ENCODE assay signal across 8 cellular contexts in the genomic region with DNA sequence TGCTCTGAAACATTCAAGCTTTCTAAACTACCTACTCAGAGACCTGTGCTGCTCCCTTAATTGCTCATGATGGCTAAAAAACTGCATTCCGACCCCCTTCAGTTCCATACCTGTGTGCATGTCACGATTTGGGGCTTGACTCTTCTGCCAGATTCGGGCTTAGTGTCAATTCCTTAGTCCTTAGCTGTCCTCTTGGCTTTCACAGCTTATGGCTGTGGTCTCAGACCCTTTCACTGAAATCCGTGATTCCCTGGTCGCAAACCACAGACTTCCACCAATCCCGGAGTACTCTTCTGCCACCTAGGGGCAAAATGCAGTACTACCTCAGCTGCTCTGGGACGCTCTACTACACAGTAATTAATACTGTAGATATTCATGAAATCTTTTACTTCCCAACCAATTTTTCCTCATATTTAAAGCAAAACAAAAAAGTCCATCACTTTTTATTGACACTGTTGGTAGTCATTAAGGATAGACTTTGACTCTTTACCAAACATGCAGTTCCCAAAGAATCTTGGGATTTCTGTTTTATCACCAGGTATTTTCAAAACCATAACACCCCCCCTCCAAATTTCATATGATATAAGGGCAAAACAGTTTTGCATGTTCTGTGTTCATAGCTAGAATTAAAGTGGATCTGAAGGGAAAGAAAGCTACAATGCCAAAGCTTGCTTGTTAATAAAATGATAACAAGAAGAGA.
DNase-seq lines count a peak whose midpoint lies in the region; ATAC-seq, FAIRE-seq and TF ChIP-seq lines count a peak whose summit lies in the region.

No MANE protein-coding gene starts in this region.

- H3K27me3 ChIP-seq in ectodermal cell (ENCODE audit: control insufficient read depth, insufficient read depth, low read length, poor library complexity, severe bottlenecking), result no peaks in the 10 kb centered on the region
- H3K27me3 ChIP-seq in suprapubic skin, result no peaks in the 10 kb centered on the region

- peaks cover 2% of the 10 kb centered on the region for H3K4me1 Mint-ChIP-seq in memory B cell

- no peak for TF ChIP-seq EP300 in suprapubic skin (IDR thresholded peaks at IDR 0.05)

- ATAC-seq in HG02610 (IDR thresholded peaks at IDR 0.05; ENCODE audit: unreplicated experiment) (peak; percentile 76), memory B cell (ENCODE audit: low read depth) (no peak)

- no peaks in the 10 kb centered on the region for H3K9me3 ChIP-seq in ectodermal cell (ENCODE audit: control insufficient read depth, low read length)
- H3K9me3 ChIP-seq in suprapubic skin, result no peaks in the 10 kb centered on the region

- H3K27ac ChIP-seq in ectodermal cell (ENCODE audit: insufficient read depth, low read depth, low read length, poor library complexity, severe bottlenecking) (peak overlapping the region; percentile 53), suprapubic skin (no peak overlapping the region)

- peak; percentile 89 for FAIRE-seq in A204.1 (lab: Jason Lieb, UNC)

- H3K36me3 Mint-ChIP-seq in memory B cell, result no peaks in the 10 kb centered on the region

- no peak overlapping the region for H3K4me3 ChIP-seq in GM12864 (ENCODE audit: low read depth, low read length)
- H3K4me3 ChIP-seq in WI38 (ENCODE audit: low read depth, low read length), result no peak overlapping the region
- no peak overlapping the region for H3K4me3 ChIP-seq in ectodermal cell (ENCODE audit: insufficient read depth, low read depth, low read length)
- H3K4me3 ChIP-seq in suprapubic skin, result no peak overlapping the region

- H3K36me3 ChIP-seq in ectodermal cell (ENCODE audit: control insufficient read depth, insufficient read depth, low read length), result no peaks in the 10 kb centered on the region
- no peaks in the 10 kb centered on the region for H3K36me3 ChIP-seq in suprapubic skin

- no peaks in the 10 kb centered on the region for H3K9me3 Mint-ChIP-seq in memory B cell

- 16 to 17% methylated on average over 7 of the region's 7 CpGs for WGBS in ectodermal cell, 2 experiments
- WGBS in suprapubic skin, result 11% methylated on average over 7 of the region's 7 CpGs

- no peak overlapping the region for H3K27ac Mint-ChIP-seq in memory B cell

- H3K27me3 Mint-ChIP-seq in memory B cell, result peaks cover 1% of the 10 kb centered on the region

- H3K4me3 Mint-ChIP-seq in memory B cell, result no peak overlapping the region

- TF ChIP-seq CTCF in GM12864 (IDR thresholded peaks at IDR 0.05; ENCODE audit: low read depth, low read length, missing control alignments), result peak; percentile 91
- peak; percentile 43 for TF ChIP-seq CTCF in WI38 (IDR thresholded peaks at IDR 0.05; ENCODE audit: low read depth, low read length)
- peak; percentile 51 to 88 for TF ChIP-seq CTCF in suprapubic skin (IDR thresholded peaks at IDR 0.05)

- no peak for DNase-seq in GM12864 (ENCODE audit: low read depth)
- DNase-seq in NCI-H1105 (lab: John Stamatoyannopoulos, UW), result peak; percentile 12
- peak; percentile 8 to 34 for DNase-seq in memory B cell (ENCODE audit: low spot score in 2 of 2)
- peak in 1 of 2 donors; percentile 64 for DNase-seq in suprapubic skin (ENCODE audit: low spot score in 2 of 2)

- no peak for TF ChIP-seq POLR2A in suprapubic skin (IDR thresholded peaks at IDR 0.05)

- no peaks in the 10 kb centered on the region for H3K4me1 ChIP-seq in ectodermal cell (ENCODE audit: control insufficient read depth, insufficient read depth, low read length)
- peaks cover 4% of the 10 kb centered on the region for H3K4me1 ChIP-seq in suprapubic skin
